1 cellular context compared by ENCODE assay signal in genomic region chr14:61343471-61343870, GRCh38.
TF ChIP-seq lines count a peak whose summit lies in the region.

No MANE protein-coding gene starts in this region.

TF ChIP-seq in IMR-90, 13 proteins besides CTCF, POLR2A, EP300 and RAD21:
- TF ChIP-seq RFX5 (IDR thresholded peaks at IDR 0.05; ENCODE audit: low read depth, low read length) (no peak), USF2 (IDR thresholded peaks at IDR 0.05; ENCODE audit: low read depth, low read length) (no peak), MAFK (IDR thresholded peaks at IDR 0.05; ENCODE audit: low read depth, low read length) (no peak), NFE2L2 (IDR thresholded peaks at IDR 0.05; ENCODE audit: low read depth, low read length) (no peak), CEBPB (IDR thresholded peaks at IDR 0.05; ENCODE audit: low read depth, low read length) (peak; percentile 74)
